In genomic region chr12:107884769-107885694, GRCh38 we compare ENCODE assay signal across 8 cellular contexts.
DNase-seq lines count a peak whose midpoint lies in the region; ATAC-seq, FAIRE-seq and TF ChIP-seq lines count a peak whose summit lies in the region.

No MANE protein-coding gene starts in this region.

- no peak overlapping the region for H3K4me3 ChIP-seq in thyroid gland (replicated peaks in 1 of 3)

- H3K27ac ChIP-seq in thyroid gland: no peak overlapping the region

- DNase-seq in Ammon's horn (ENCODE audit: low spot score) (peak; percentile 73), GM18507 (ENCODE audit: extremely low spot score, insufficient read length, low read depth) (peak; percentile 30), NCI-H146 (lab: John Stamatoyannopoulos, UW) (peak; percentile 38), UCSD-AML1 (lab: John Stamatoyannopoulos, UW; ENCODE audit: unreplicated experiment) (peak; percentile 60), dermis microvascular lymphatic vessel endothelial cell (ENCODE audit: low read depth in 2 of 2) (peak; percentile 12 to 64), middle frontal gyrus (ENCODE audit: extremely low spot score, low spot score) (peak; percentile 39), thyroid gland (peak; percentile 57 to 62)

- H3K9me3 ChIP-seq in thyroid gland: no peaks in the 10 kb centered on the region

- TF ChIP-seq POLR2A in thyroid gland (IDR thresholded peaks at IDR 0.05): no peak

- 14% methylated on average over 7 of the region's 7 CpGs for WGBS in thyroid gland, 2 donors

- H3K27me3 ChIP-seq in thyroid gland: no peaks in the 10 kb centered on the region

- no peak for ATAC-seq in HG02759 (IDR thresholded peaks at IDR 0.05; ENCODE audit: unreplicated experiment)

- no peaks in the 10 kb centered on the region for H3K36me3 ChIP-seq in thyroid gland

- peak; percentile 86 for FAIRE-seq in GM18507 (lab: Jason Lieb, UNC)

- no peaks in the 10 kb centered on the region for H3K4me1 ChIP-seq in thyroid gland

- intact Hi-C loops in thyroid gland (cut with DNase I): loop anchor here (5.0 to 10.0 kb wide), 2 partner anchors 110 to 208 kb away; partner anchors contain the start of gene ASCL4

- peak; percentile 22 to 79 (median 62) for TF ChIP-seq CTCF in thyroid gland (IDR thresholded peaks at IDR 0.05)
